ENCODE assay signal across 19 cellular contexts in genomic region chr1:222652676-222653075, GRCh38. TPM values are rescaled to one million over a fixed set of nuclear protein-coding genes. Genes with fewer than 3 reads are reported as not detected.
DNase-seq lines count a peak whose midpoint lies in the region; ATAC-seq and TF ChIP-seq lines count a peak whose summit lies in the region.
"Had no signal": no experiment of that assay in that cellular context is flagged by ENCODE, and none has a peak within 500 bp of the region (broad histone marks: within the 10 kb centered on the region; RNA-seq: fewer than 3 reads in every experiment).

No MANE protein-coding gene starts in this region.

- no peaks in the 10 kb centered on the region for H3K27me3 ChIP-seq in GM23338 (ENCODE audit: insufficient read depth)
- H3K27me3 ChIP-seq: ascending aorta, left lung, sigmoid colon had no signal

- H3K4me3 ChIP-seq in GM23338: no peak overlapping the region
- H3K4me3 ChIP-seq: ascending aorta, K562, left lung, sigmoid colon had no signal

- H3K79me2 ChIP-seq in GM23338 (replicated peaks; ENCODE audit: insufficient read depth): no peaks in the 10 kb centered on the region

- POLR2A ChIA-PET in HEK293T (lab: Yijun Ruan, JAX): interaction anchor here (2.3 kb wide), 1 partner anchor 8 kb away, joined by 7 read pairs; no protein-coding TSS in a partner anchor

- no peak for ATAC-seq in activated naive CD8-positive, alpha-beta T cell treated with anti-CD3 and anti-CD28 coated beads, Interleukin-2, amount 50 U/mL, for 24 hours
- ATAC-seq in central memory CD8-positive, alpha-beta T cell (replicated peaks; ENCODE audit: extremely low read depth, poor library complexity, severe bottlenecking): no peak
- no peak for ATAC-seq in GM23338
- ATAC-seq: K562, left lung had no signal

- H3K36me3 ChIP-seq in GM23338 (ENCODE audit: insufficient read depth): peaks cover 54% of the 10 kb centered on the region

- peaks cover 16% of the 10 kb centered on the region for H3K36me3 Mint-ChIP-seq in activated naive CD8-positive, alpha-beta T cell
- peaks cover 70% of the 10 kb centered on the region for H3K36me3 Mint-ChIP-seq in activated naive CD8-positive, alpha-beta T cell treated with anti-CD3 and anti-CD28 coated beads, Interleukin-2, amount 50 U/mL, for 24 hours (ENCODE audit: low read depth)
- peaks cover 75% of the 10 kb centered on the region for H3K36me3 Mint-ChIP-seq in T-helper 2 cell treated with Interferon-gamma antibody and Interleukin-4, amounts not matched to agents 5 μg/mL and 100 μg/mL, for 36 hours (ENCODE audit: low read depth)
- peaks cover 71% of the 10 kb centered on the region for H3K36me3 Mint-ChIP-seq in central memory CD8-positive, alpha-beta T cell (ENCODE audit: insufficient read depth)
- H3K36me3 Mint-ChIP-seq in GM23338 (ENCODE audit: low read depth): peaks cover 70% of the 10 kb centered on the region

- peaks cover 63% of the 10 kb centered on the region for H3K4me1 Mint-ChIP-seq in activated naive CD8-positive, alpha-beta T cell (ENCODE audit: low read depth)
- H3K4me1 Mint-ChIP-seq in activated naive CD8-positive, alpha-beta T cell treated with anti-CD3 and anti-CD28 coated beads, Interleukin-2, amount 50 U/mL, for 24 hours: peaks cover 60% of the 10 kb centered on the region
- H3K4me1 Mint-ChIP-seq in T-helper 2 cell treated with Interferon-gamma antibody and Interleukin-4, amounts not matched to agents 5 μg/mL and 100 μg/mL, for 36 hours (ENCODE audit: low read depth): peaks cover 54% of the 10 kb centered on the region
- peaks cover 44% of the 10 kb centered on the region for H3K4me1 Mint-ChIP-seq in central memory CD8-positive, alpha-beta T cell
- H3K4me1 Mint-ChIP-seq in GM23338: no peaks in the 10 kb centered on the region

- H3K27me3 Mint-ChIP-seq in activated naive CD8-positive, alpha-beta T cell: no peaks in the 10 kb centered on the region
- no peaks in the 10 kb centered on the region for H3K27me3 Mint-ChIP-seq in activated naive CD8-positive, alpha-beta T cell treated with anti-CD3 and anti-CD28 coated beads, Interleukin-2, amount 50 U/mL, for 24 hours
- no peaks in the 10 kb centered on the region for H3K27me3 Mint-ChIP-seq in T-helper 2 cell treated with Interferon-gamma antibody and Interleukin-4, amounts not matched to agents 5 μg/mL and 100 μg/mL, for 36 hours (ENCODE audit: low read depth)
- no peaks in the 10 kb centered on the region for H3K27me3 Mint-ChIP-seq in central memory CD8-positive, alpha-beta T cell
- H3K27me3 Mint-ChIP-seq in GM23338 (ENCODE audit: insufficient read depth, low read depth, poor library complexity): no peaks in the 10 kb centered on the region

- H3K4me3 Mint-ChIP-seq in activated naive CD8-positive, alpha-beta T cell: peak overlapping the region; percentile 74
- H3K4me3 Mint-ChIP-seq in activated naive CD8-positive, alpha-beta T cell treated with anti-CD3 and anti-CD28 coated beads, Interleukin-2, amount 50 U/mL, for 24 hours: no peak overlapping the region
- H3K4me3 Mint-ChIP-seq in T-helper 2 cell treated with Interferon-gamma antibody and Interleukin-4, amounts not matched to agents 5 μg/mL and 100 μg/mL, for 36 hours: peak overlapping the region; percentile 67
- H3K4me3 Mint-ChIP-seq in central memory CD8-positive, alpha-beta T cell: no peak overlapping the region
- no peak overlapping the region for H3K4me3 Mint-ChIP-seq in GM23338
- H3K4me3 Mint-ChIP-seq: immature natural killer cell had no signal

- H3K4me1 ChIP-seq in GM23338 (ENCODE audit: insufficient read depth): no peaks in the 10 kb centered on the region
- H3K4me1 ChIP-seq: ascending aorta, sigmoid colon had no signal

- H3K27ac ChIP-seq in GM23338 (ENCODE audit: low read depth): no peak overlapping the region
- H3K27ac ChIP-seq: ascending aorta, left lung, sigmoid colon had no signal

- H3K9me2 ChIP-seq in GM23338 (ENCODE audit: insufficient read depth): no peaks in the 10 kb centered on the region

- H3K9me3 Mint-ChIP-seq in activated naive CD8-positive, alpha-beta T cell (ENCODE audit: low read depth): no peaks in the 10 kb centered on the region
- no peaks in the 10 kb centered on the region for H3K9me3 Mint-ChIP-seq in activated naive CD8-positive, alpha-beta T cell treated with anti-CD3 and anti-CD28 coated beads, Interleukin-2, amount 50 U/mL, for 24 hours
- no peaks in the 10 kb centered on the region for H3K9me3 Mint-ChIP-seq in T-helper 2 cell treated with Interferon-gamma antibody and Interleukin-4, amounts not matched to agents 5 μg/mL and 100 μg/mL, for 36 hours
- no peaks in the 10 kb centered on the region for H3K9me3 Mint-ChIP-seq in central memory CD8-positive, alpha-beta T cell
- H3K9me3 Mint-ChIP-seq in GM23338: no peaks in the 10 kb centered on the region
- H3K9me3 Mint-ChIP-seq: immature natural killer cell had no signal

- CTCF ChIA-PET in HEK293T (lab: Yijun Ruan, JAX): no interaction called here

- H3F3A ChIP-seq in GM23338 (replicated peaks; ENCODE audit: low read depth): no peaks in the 10 kb centered on the region

- peak overlapping the region; percentile 86 for H3K27ac Mint-ChIP-seq in activated naive CD8-positive, alpha-beta T cell
- H3K27ac Mint-ChIP-seq in activated naive CD8-positive, alpha-beta T cell treated with anti-CD3 and anti-CD28 coated beads, Interleukin-2, amount 50 U/mL, for 24 hours: no peak overlapping the region
- H3K27ac Mint-ChIP-seq in T-helper 2 cell treated with Interferon-gamma antibody and Interleukin-4, amounts not matched to agents 5 μg/mL and 100 μg/mL, for 36 hours: peak overlapping the region; percentile 87
- H3K27ac Mint-ChIP-seq in central memory CD8-positive, alpha-beta T cell (ENCODE audit: low read depth): peak overlapping the region; percentile 99
- H3K27ac Mint-ChIP-seq in GM23338: no peak overlapping the region

- H4K20me1 ChIP-seq in GM23338 (replicated peaks; ENCODE audit: insufficient read depth): 0 out of 2 replicates have a peak, but pooled peaks cover 4% of the 10 kb centered on the region

- no peak for DNase-seq in activated naive CD8-positive, alpha-beta T cell treated with anti-CD3 and anti-CD28 coated beads, Interleukin-2, amount 50 U/mL, for 24 hours
- no peak for DNase-seq in T-helper 2 cell treated with Interferon-gamma antibody and Interleukin-4, amounts not matched to agents 5 μg/mL and 100 μg/mL, for 36 hours (ENCODE audit: low spot score)
- no peak for DNase-seq in central memory CD8-positive, alpha-beta T cell (ENCODE audit: low spot score in 2 of 2)
- DNase-seq in GM23338 (ENCODE audit: low spot score) (no peak), HEK293T (ENCODE audit: extremely low spot score) (no peak)
- no peak for DNase-seq in activated T-cell treated with anti-CD3 and anti-CD28 coated beads, Interleukin-2, amount 50 U/mL, for 1 hour
- DNase-seq: activated CD4-positive, CD25-positive, alpha-beta regulatory T cell; activated gamma-delta T cell; foreskin fibroblast; GF-D8; immature natural killer cell; left lung; NCI-H1694; NCI-H2171 treated with DMSO at 0.1 percent for 48 hours; NCI-H526; sigmoid colon had no signal

- H3K4me2 ChIP-seq in GM23338: no peak overlapping the region

- H2AFZ ChIP-seq in GM23338: no peak overlapping the region

- TF ChIP-seq CTCF in GM23338 (conservative IDR thresholded peaks at IDR 0.05; ENCODE audit: low read depth in 2 of 2): no peak

TF ChIP-seq in GM23338, 12 proteins besides CTCF, POLR2A, EP300 and RAD21 (continues in another document):
- TF ChIP-seq ZNF114 (CRISPR knock-in tag; IDR thresholded peaks at IDR 0.05) (no peak), EZH2 (IDR thresholded peaks at IDR 0.05; ENCODE audit: low read depth, unreplicated experiment) (no peak), JUNB (IDR thresholded peaks at IDR 0.05; ENCODE audit: unreplicated experiment) (no peak), ETS1 (IDR thresholded peaks at IDR 0.05) (no peak)

TF ChIP-seq in HEK293T, 16 proteins besides CTCF, POLR2A, EP300 and RAD21:
- no peak for TF ChIP-seq CTBP1 (IDR thresholded peaks at IDR 0.05; ENCODE audit: borderline replicate concordance)
- TF ChIP-seq FOXK2 (IDR thresholded peaks at IDR 0.05): no peak
- TF ChIP-seq ELF4 (IDR thresholded peaks at IDR 0.05): no peak
- no peak for TF ChIP-seq TARDBP (IDR thresholded peaks at IDR 0.05)
- TF ChIP-seq FOXA1 (IDR thresholded peaks at IDR 0.05): no peak
- TF ChIP-seq PKNOX1 (IDR thresholded peaks at IDR 0.05): no peak
- no peak for TF ChIP-seq L3MBTL2 (conservative IDR thresholded peaks at IDR 0.05)
- TF ChIP-seq NFRKB (IDR thresholded peaks at IDR 0.05): no peak
- TF ChIP-seq HDGF (IDR thresholded peaks at IDR 0.05; ENCODE audit: borderline replicate concordance): no peak
- TF ChIP-seq LEF1 (IDR thresholded peaks at IDR 0.05; ENCODE audit: borderline replicate concordance): no peak
- no peak for TF ChIP-seq ZNF384 (IDR thresholded peaks at IDR 0.05)
- no peak for TF ChIP-seq FOXM1 (IDR thresholded peaks at IDR 0.05; ENCODE audit: borderline replicate concordance)
- no peak for TF ChIP-seq BHLHE40 (IDR thresholded peaks at IDR 0.05; ENCODE audit: borderline replicate concordance)
- no peak for TF ChIP-seq SUZ12 (IDR thresholded peaks at IDR 0.05)
- TF ChIP-seq SP1 (IDR thresholded peaks at IDR 0.05): no peak
- no peak for TF ChIP-seq ARNT (IDR thresholded peaks at IDR 0.05)
TF ChIP-seq in HEK293T: peak in this region for 0.

RNA-seq across cellular contexts. Expression of gene MIA3, which starts 34.8 kb away (rescaled TPM):
- 32.7 and 42.6 TPM in 2 replicates for total RNA-seq in GM23338 (2014; rRNA removed; shearing (Covaris generic))
- 33.4 and 40.0 TPM in 2 replicates for polyA plus RNA-seq in GM23338 (2016; fragmentation: Nextera tagmentation; extraction: Ambion mirVana)

RNA-seq across cellular contexts. Expression of gene AIDA, which starts 59.6 kb away (rescaled TPM):
- total RNA-seq in GM23338 (2014; rRNA removed; shearing (Covaris generic)): 103 and 132 TPM in 2 replicates
- polyA plus RNA-seq in GM23338 (2016; fragmentation: Nextera tagmentation; extraction: Ambion mirVana): 49.5 and 51.1 TPM in 2 replicates

RNA-seq across cellular contexts. Expression of gene BROX, which starts 59.7 kb away (rescaled TPM):
- 32.3 and 32.9 TPM in 2 replicates for total RNA-seq in GM23338 (2014; rRNA removed; shearing (Covaris generic))
- 26.5 TPM in 2 replicates for polyA plus RNA-seq in GM23338 (2016; fragmentation: Nextera tagmentation; extraction: Ambion mirVana)

Comparison
In these comparisons a context has a peak if more than half of its experiments do, and no peak if none do; other contexts are left out.
1. H3K27ac Mint-ChIP-seq: peak in activated naive CD8-positive, alpha-beta T cell (single experiment), T-helper 2 cell treated with Interferon-gamma antibody and Interleukin-4, amounts not matched to agents 5 μg/mL and 100 μg/mL, for 36 hours (single experiment) and central memory CD8-positive, alpha-beta T cell (single experiment); none in activated naive CD8-positive, alpha-beta T cell treated with anti-CD3 and anti-CD28 coated beads, Interleukin-2, amount 50 U/mL, for 24 hours (single experiment) and GM23338 (single experiment).
2. H3K4me3 Mint-ChIP-seq: peak in activated naive CD8-positive, alpha-beta T cell (single experiment) and T-helper 2 cell treated with Interferon-gamma antibody and Interleukin-4, amounts not matched to agents 5 μg/mL and 100 μg/mL, for 36 hours (single experiment); none in activated naive CD8-positive, alpha-beta T cell treated with anti-CD3 and anti-CD28 coated beads, Interleukin-2, amount 50 U/mL, for 24 hours (single experiment), central memory CD8-positive, alpha-beta T cell (single experiment) and GM23338 (single experiment).